ENCODE assay signal across 9 cellular contexts in the genomic region with DNA sequence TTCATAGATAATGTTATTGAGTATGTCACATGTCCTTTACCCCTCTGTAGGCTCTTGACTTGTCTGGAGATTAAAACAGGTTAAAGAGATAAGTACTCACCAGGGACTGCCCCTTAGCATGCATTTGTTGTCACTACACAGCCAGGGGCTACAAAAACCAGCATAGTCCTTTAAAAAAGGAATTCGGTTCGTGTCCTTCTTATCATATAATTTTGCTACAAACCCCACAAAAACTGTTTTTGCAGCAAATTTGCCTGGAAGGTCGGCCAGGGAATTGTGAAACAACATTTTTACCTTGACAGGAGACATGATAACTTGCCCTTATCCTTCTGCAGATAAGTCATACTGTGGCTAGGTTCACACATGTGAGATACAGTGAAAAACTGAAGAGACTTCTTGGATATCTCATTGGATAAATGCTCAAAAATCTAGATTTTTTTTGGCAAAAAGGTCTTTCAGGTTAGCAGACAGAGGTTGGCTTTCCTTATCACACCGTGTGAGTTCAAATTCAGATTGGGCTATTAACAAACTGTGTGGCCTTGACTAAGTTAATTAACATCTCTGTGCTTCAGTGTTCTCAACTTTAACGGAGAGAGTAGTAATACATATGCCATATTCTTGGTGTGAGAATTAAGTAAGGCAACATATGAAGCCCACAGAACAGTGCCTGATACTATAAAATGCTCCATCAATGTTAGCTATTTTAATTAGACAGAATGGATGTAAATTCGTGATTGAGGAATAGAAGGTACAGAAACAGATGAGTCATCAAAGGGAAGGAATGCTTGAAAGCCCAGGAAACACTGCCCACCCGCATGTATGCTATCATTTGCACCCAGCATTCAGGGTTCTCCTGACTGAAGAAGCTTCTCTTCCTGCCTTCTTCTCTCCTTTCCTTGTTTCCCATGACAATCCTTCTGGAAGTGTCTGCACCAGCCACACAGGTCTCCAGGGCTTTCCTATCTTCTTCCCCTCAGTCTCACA. TPM values are rescaled to one million over a fixed set of nuclear protein-coding genes. Genes with fewer than 3 reads are reported as not detected.
DNase-seq lines count a peak whose midpoint lies in the region; ATAC-seq and TF ChIP-seq lines count a peak whose summit lies in the region.
"Had no signal": no experiment of that assay in that cellular context is flagged by ENCODE, and none has a peak within 500 bp of the region (broad histone marks: within the 10 kb centered on the region; RNA-seq: fewer than 3 reads in every experiment).

No MANE protein-coding gene starts in this region.

- peak overlapping the region; percentile 5 for H3K4me3 ChIP-seq in NB4 (ENCODE audit: low read depth, low read length)
- H3K4me3 ChIP-seq in fibroblast of villous mesenchyme (ENCODE audit: low read depth, low read length) = no peak overlapping the region

- in situ Hi-C loops in G401 (cut with HindIII; ENCODE audit: low sequenced_read_pairs) = no loop called here

- TF ChIP-seq CTCF in NB4 (IDR thresholded peaks at IDR 0.05; ENCODE audit: low read depth, low read length) (no peak), fibroblast of villous mesenchyme (IDR thresholded peaks at IDR 0.05; ENCODE audit: insufficient read depth, low read depth, low read length) (no peak)

- TF ChIP-seq POLR2A in NB4 (IDR thresholded peaks at IDR 0.05; ENCODE audit: extremely low read depth, insufficient read length) = no peak

- ATAC-seq in GM21529 (IDR thresholded peaks at IDR 0.05; ENCODE audit: unreplicated experiment) (peak; percentile 24), HG02610 (IDR thresholded peaks at IDR 0.05; ENCODE audit: unreplicated experiment) (no peak)

- DNase-seq in ELR (ENCODE audit: low read depth) (peak; percentile 55), NB4 (ENCODE audit: low read depth) (no peak), fibroblast of villous mesenchyme (ENCODE audit: low read depth) (peak; percentile 36), T-helper 9 cell (no peak), G401 (ENCODE audit: low spot score) (no peak)
- no peak for DNase-seq in stimulated activated CD4-positive, alpha-beta T cell treated with anti-CD3 and anti-CD28 coated beads, Interleukin-12 subunit alpha, Interleukin-12 subunit beta, amount 100 ng/mL, for 4 hours

RNA-seq across cellular contexts. Expression of a gene that starts 30.0 kb away (rescaled TPM):
- under 0.01 TPM in 2 replicates for total RNA-seq in fibroblast of villous mesenchyme
- not detected in 2 replicates for total RNA-seq in G401 (2014; rRNA removed; shearing (Covaris generic))
- total RNA-seq: SK-MEL-5 had no signal

RNA-seq across cellular contexts. Expression of a gene that starts 39.5 kb away (rescaled TPM):
- total RNA-seq in fibroblast of villous mesenchyme = 7,483 and 8,887 TPM in 2 replicates
- total RNA-seq in G401 (2014; rRNA removed; shearing (Covaris generic)) = 2,749 and 3,064 TPM in 2 replicates
- total RNA-seq: SK-MEL-5 had no signal

Comparison
In these comparisons a context has a peak if more than half of its experiments do, and no peak if none do; other contexts are left out.
1. DNase-seq: peak in ELR (single experiment) and fibroblast of villous mesenchyme (single experiment); none in NB4 (single experiment), T-helper 9 cell (single experiment), stimulated activated CD4-positive, alpha-beta T cell treated with anti-CD3 and anti-CD28 coated beads, Interleukin-12 subunit alpha, Interleukin-12 subunit beta, amount 100 ng/mL, for 4 hours (single experiment) and G401 (single experiment).